In genomic region chr11:68314886-68315580, GRCh38 we compare ENCODE assay signal across 1 cellular context.
TF ChIP-seq lines count a peak whose summit lies in the region.

No MANE protein-coding gene starts in this region.

TF ChIP-seq in HepG2, 621 proteins besides CTCF, POLR2A, EP300 and RAD21 (continued from another document and continues in another):
- peak; percentile 65; the same call in 1 of the 2 replicates for TF ChIP-seq ZNF281 (CRISPR knock-in tag; IDR thresholded peaks at IDR 0.05; ENCODE audit: borderline replicate concordance)
- 0 out of 2 replicates have a peak, but pooled peaks have one; percentile 21 for TF ChIP-seq ZBTB37 (CRISPR knock-in tag; IDR thresholded peaks at IDR 0.05)
- no peak for TF ChIP-seq TBP (CRISPR knock-in tag; IDR thresholded peaks at IDR 0.05)
- peak; percentile 100 for TF ChIP-seq ZNF629 (CRISPR knock-in tag; conservative IDR thresholded peaks at IDR 0.05)
- TF ChIP-seq ZNF362 (CRISPR knock-in tag; IDR thresholded peaks at IDR 0.05; ENCODE audit: borderline replicate concordance): 0 out of 2 replicates have a peak, but pooled peaks have one; percentile 39
- 0 out of 2 replicates have a peak, but pooled peaks have one; percentile 26 for TF ChIP-seq TCF7 (IDR thresholded peaks at IDR 0.05; ENCODE audit: low read depth)
- TF ChIP-seq BCL3 (CRISPR knock-in tag; IDR thresholded peaks at IDR 0.05): peak; percentile 74; the same call in 1 of the 2 replicates
- peak; percentile 71; the same call in 1 of the 2 replicates for TF ChIP-seq ZNF646 (CRISPR knock-in tag; IDR thresholded peaks at IDR 0.05)
- 0 out of 2 replicates have a peak, but pooled peaks have one; percentile 31 for TF ChIP-seq MYNN (CRISPR knock-in tag; IDR thresholded peaks at IDR 0.05; ENCODE audit: low read depth)
- TF ChIP-seq HOXA3 (CRISPR knock-in tag; IDR thresholded peaks at IDR 0.05): peak; percentile 77
- TF ChIP-seq ZNF317 (CRISPR knock-in tag; IDR thresholded peaks at IDR 0.05): peak; percentile 90
- TF ChIP-seq SP4 (CRISPR knock-in tag; IDR thresholded peaks at IDR 0.05): peak; percentile 63; the same call in 1 of the 2 replicates
- TF ChIP-seq GATAD1 (CRISPR knock-in tag; IDR thresholded peaks at IDR 0.05): peak; percentile 31; the same call in 1 of the 2 replicates
- TF ChIP-seq FOSL2 (CRISPR knock-in tag; IDR thresholded peaks at IDR 0.05): peak; percentile 58
- TF ChIP-seq FOXP4 (CRISPR knock-in tag; IDR thresholded peaks at IDR 0.05): peak; percentile 82
- TF ChIP-seq TRAFD1 (CRISPR knock-in tag; IDR thresholded peaks at IDR 0.05; ENCODE audit: borderline replicate concordance): no peak
- TF ChIP-seq ZNF318 (CRISPR knock-in tag; IDR thresholded peaks at IDR 0.05): 0 out of 2 replicates have a peak, but pooled peaks have one; percentile 18
- peak; percentile 71 for TF ChIP-seq ZSCAN21 (CRISPR knock-in tag; IDR thresholded peaks at IDR 0.05; ENCODE audit: borderline replicate concordance)
- TF ChIP-seq TBX2 (CRISPR knock-in tag; IDR thresholded peaks at IDR 0.05; ENCODE audit: borderline replicate concordance): peak; percentile 75
- no peak for TF ChIP-seq TEF (CRISPR knock-in tag; IDR thresholded peaks at IDR 0.05)
- no peak for TF ChIP-seq ZNF562 (CRISPR knock-in tag; IDR thresholded peaks at IDR 0.05; ENCODE audit: borderline replicate concordance)
- TF ChIP-seq REPIN1 (CRISPR knock-in tag; IDR thresholded peaks at IDR 0.05; ENCODE audit: borderline replicate concordance, low read depth): peak; percentile 72
- no peak for TF ChIP-seq ZNF230 (CRISPR knock-in tag; IDR thresholded peaks at IDR 0.05)
